ENCODE assay signal across 8 cellular contexts in the genomic region with DNA sequence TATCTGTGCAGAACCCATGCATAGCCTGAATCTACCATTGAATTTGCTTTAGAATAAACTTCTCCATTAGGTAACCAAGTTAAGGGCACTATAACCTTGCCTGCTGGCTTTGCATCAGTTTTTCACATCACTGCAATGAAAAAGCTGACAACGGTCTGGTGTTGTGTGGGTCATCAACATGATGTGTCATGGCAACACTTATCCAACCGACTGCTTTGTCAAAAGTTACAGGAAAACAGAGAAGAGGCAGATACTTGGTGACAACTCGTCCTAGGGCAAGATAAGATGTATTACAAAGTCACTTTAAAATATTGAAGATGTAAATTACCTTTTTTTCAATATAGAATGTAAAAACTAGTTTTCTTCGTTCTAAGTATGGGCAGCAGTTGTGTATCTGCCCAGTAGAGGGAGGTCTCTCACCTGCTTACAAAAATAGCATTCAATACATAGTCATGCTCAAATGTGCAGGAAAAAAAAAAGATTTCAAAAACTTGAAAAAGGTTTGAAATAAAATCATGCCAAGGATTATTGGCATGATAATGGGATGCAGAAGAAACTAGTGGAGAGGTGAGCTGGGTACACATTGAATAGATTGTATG.
DNase-seq lines count a peak whose midpoint lies in the region; ATAC-seq and TF ChIP-seq lines count a peak whose summit lies in the region.

No MANE protein-coding gene starts in this region.

- H3K4me2 ChIP-seq in GM23248 (ENCODE audit: unreplicated experiment): no peak overlapping the region
- H3K4me2 ChIP-seq in SK-N-SH: no peak overlapping the region

- TF ChIP-seq RAD21 in SK-N-SH (IDR thresholded peaks at IDR 0.05; ENCODE audit: low read length): peak; percentile 86

- ATAC-seq in GM21390 (IDR thresholded peaks at IDR 0.05; ENCODE audit: unreplicated experiment) (no peak), GM18873 (IDR thresholded peaks at IDR 0.05; ENCODE audit: low FRiP score, unreplicated experiment) (no peak)

- H2AFZ ChIP-seq in GM23248 (no peak overlapping the region), SK-N-SH (ENCODE audit: low read depth) (no peak overlapping the region)

- H3K9me2 ChIP-seq in GM23248 (ENCODE audit: insufficient read depth): no peaks in the 10 kb centered on the region
- no peaks in the 10 kb centered on the region for H3K9me2 ChIP-seq in SK-N-SH

- CTCF ChIA-PET in SK-N-SH (lab: Yijun Ruan, JAX): interaction anchor here (0.6 to 14.4 kb wide), 50 partner anchors 8 to 1369 kb away, joined by 3 to 238 read pairs (median 4); a partner anchor contains a TSS

- POLR2A ChIA-PET in SK-N-SH (lab: Yijun Ruan, JAX): no interaction called here

- no peaks in the 10 kb centered on the region for H4K20me1 ChIP-seq in GM23248 (ENCODE audit: insufficient read depth)
- no peaks in the 10 kb centered on the region for H4K20me1 ChIP-seq in SK-N-SH (ENCODE audit: insufficient read depth)

- in situ Hi-C loops in GM23248 (cut with MboI): no loop called here

- H3K4me1 ChIP-seq in GM23248 (ENCODE audit: insufficient read depth): peaks cover 12% of the 10 kb centered on the region; the same call in 1 of the 2 replicates
- peaks cover 0 to 6% of the 10 kb centered on the region in 2 experiments; a peak in 3 of 4 replicates for H3K4me1 ChIP-seq in SK-N-SH (ENCODE audit: control insufficient read depth in 1 of 2, insufficient read depth in 2 of 2, low read depth in 1 of 2, low read length in 1 of 2)

- H3K36me3 ChIP-seq in GM23248 (ENCODE audit: low read depth) (no peaks in the 10 kb centered on the region), SK-N-SH (replicated peaks in 1 of 2; ENCODE audit: control insufficient read depth in 1 of 2, insufficient read depth in 2 of 2, low read length in 1 of 2) (no peaks in the 10 kb centered on the region)

- no peak for TF ChIP-seq EP300 in SK-N-SH (IDR thresholded peaks at IDR 0.05; ENCODE audit: borderline replicate concordance in 1 of 2, low read depth in 1 of 2, low read length in 1 of 2)

- TF ChIP-seq CTCF in AG10803 (conservative IDR thresholded peaks at IDR 0.05; ENCODE audit: low read length) (peak; percentile 89), SK-N-SH (IDR thresholded peaks at IDR 0.05) (peak; percentile 97)

- no peak overlapping the region for H3K4me3 ChIP-seq in AG10803 (ENCODE audit: low read length)
- no peak overlapping the region for H3K4me3 ChIP-seq in GM23248
- H3K4me3 ChIP-seq in SK-N-SH (ENCODE audit: low read depth in 2 of 2, low read length in 1 of 2): no peak overlapping the region

- H3F3A ChIP-seq in GM23248 (ENCODE audit: insufficient read depth): 0 out of 2 replicates have a peak, but pooled peaks cover 6% of the 10 kb centered on the region
- no peaks in the 10 kb centered on the region for H3F3A ChIP-seq in SK-N-SH (replicated peaks; ENCODE audit: insufficient read depth)

- DNase-seq in AG10803 (ENCODE audit: low read depth) (peak; percentile 46), GM23248 (peak; percentile 58), SK-N-SH (peak; percentile 38), inferior parietal cortex (ENCODE audit: extremely low spot score) (peak; percentile 3), mesenteric fat pad (ENCODE audit: low spot score) (no peak), cortex of kidney (lab: John Stamatoyannopoulos, UW) (no peak)

- H3K9ac ChIP-seq in GM23248 (no peak overlapping the region), SK-N-SH (no peak overlapping the region)

- no peaks in the 10 kb centered on the region for H3K27me3 ChIP-seq in GM23248 (replicated peaks; ENCODE audit: insufficient read depth)
- H3K27me3 ChIP-seq in SK-N-SH (ENCODE audit: insufficient read depth): no peaks in the 10 kb centered on the region

- H3K79me2 ChIP-seq in GM23248 (ENCODE audit: insufficient read depth): no peaks in the 10 kb centered on the region
- no peaks in the 10 kb centered on the region for H3K79me2 ChIP-seq in SK-N-SH (ENCODE audit: insufficient read depth)

- WGBS in GM23248 (ENCODE audit: low coverage in 1 of 2, low lambda C conversion rate in 2 of 2, missing lambda C conversion rate in 2 of 2), 2 experiments: 15 to 18% methylated on average over 4 of the region's 4 CpGs
- WGBS in SK-N-SH (ENCODE audit: low lambda C conversion rate): 25% methylated on average over 4 of the region's 4 CpGs

- H3K9me3 ChIP-seq in GM23248 (ENCODE audit: low read depth): no peaks in the 10 kb centered on the region
- H3K9me3 ChIP-seq in SK-N-SH: no peaks in the 10 kb centered on the region

- H3K27ac ChIP-seq in GM23248 (no peak overlapping the region), SK-N-SH (ENCODE audit: low read depth in 2 of 2, low read length in 1 of 2) (no peak overlapping the region)

TF ChIP-seq in SK-N-SH, 30 proteins besides CTCF, POLR2A, EP300 and RAD21:
- TF ChIP-seq MXI1 (IDR thresholded peaks at IDR 0.05; ENCODE audit: low read depth, low read length): no peak
- peak; percentile 68 for TF ChIP-seq SMC3 (IDR thresholded peaks at IDR 0.05; ENCODE audit: low read depth, low read length)

Comparison
In these comparisons a context has a peak if more than half of its experiments do, and no peak if none do; other contexts are left out.
1. DNase-seq: peak in AG10803 (single experiment), GM23248 (single experiment), SK-N-SH (single experiment) and inferior parietal cortex (single experiment); none in mesenteric fat pad (single experiment) and cortex of kidney (single experiment).